ENCODE assay signal across 29 cellular contexts in the genomic region with DNA sequence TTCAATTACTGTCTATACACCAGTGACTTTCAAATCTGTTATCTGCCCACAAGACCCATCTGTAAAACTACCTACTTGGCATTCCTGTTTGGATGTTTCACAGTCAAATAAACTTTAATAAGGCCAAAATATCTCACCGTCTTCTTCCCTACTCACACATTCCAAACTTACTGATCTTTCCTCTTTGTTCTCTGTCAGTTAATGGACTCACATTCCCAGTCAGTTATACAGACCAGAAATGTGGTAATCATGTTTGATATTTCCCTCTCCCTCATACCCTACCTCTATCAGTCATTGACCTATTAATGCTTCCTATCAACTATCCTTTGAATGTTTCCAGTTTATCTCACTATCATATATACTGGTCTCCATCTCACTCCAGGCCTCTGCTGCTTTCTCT.
"Had no signal": no experiment of that assay in that cellular context is flagged by ENCODE, and none has a peak within 500 bp of the region (broad histone marks: within the 10 kb centered on the region; RNA-seq: fewer than 3 reads in every experiment).

No MANE protein-coding gene starts in this region.

- H3K4me3 ChIP-seq: esophagus muscularis mucosa, left ventricle myocardium inferior, psoas muscle, right atrium auricular region, spleen, thoracic aorta had no signal

- H3K4me3 Mint-ChIP-seq: activated naive CD4-positive, alpha-beta T cell treated with anti-CD3 and anti-CD28 coated beads for 36 hours; activated naive CD8-positive, alpha-beta T cell treated with anti-CD3 and anti-CD28 coated beads, Interleukin-2, amount 10 ng/mL, durations not matched to agents 7 days and 5 days; activated T-helper 1 cell treated with anti-CD3 and anti-CD28 coated beads, Interleukin-12 subunit alpha, Interleukin-12 subunit beta, Interleukin-2, Interleukin-4 antibody, amounts not matched to agents 30 ng/mL and 10 ng/mL and 1 ng/mL, durations not matched to agents 14 hours and 24 hours and 36 hours; central memory CD8-positive, alpha-beta T cell; naive B cell; neural crest cell; stimulated activated effector memory CD8-positive, alpha-beta T cell treated with anti-CD3 and anti-CD28 coated beads, Interleukin-12 subunit alpha, Interleukin-12 subunit beta, amount 100 ng/mL, for 72 hours; stimulated activated naive CD8-positive, alpha-beta T cell treated with anti-CD3 and anti-CD28 coated beads, Interleukin-15, Interleukin-2, amounts not matched to agents 100 ng/mL and 50 ng/mL, for 24 hours; T-helper 1 cell treated with Interleukin-12 subunit alpha and Interleukin-12 subunit beta and Interleukin-4 antibody, amounts not matched to agents 30 μg/mL and 1 μg/mL, for 36 hours had no signal

- H3K9me3 ChIP-seq: left ventricle myocardium inferior, psoas muscle, right atrium auricular region, spleen had no signal

- H3K27ac Mint-ChIP-seq: activated naive CD4-positive, alpha-beta T cell treated with anti-CD3 and anti-CD28 coated beads for 36 hours; activated naive CD8-positive, alpha-beta T cell treated with anti-CD3 and anti-CD28 coated beads, Interleukin-2, amount 10 ng/mL, durations not matched to agents 7 days and 5 days; activated T-helper 1 cell treated with anti-CD3 and anti-CD28 coated beads, Interleukin-12 subunit alpha, Interleukin-12 subunit beta, Interleukin-2, Interleukin-4 antibody, amounts not matched to agents 30 ng/mL and 10 ng/mL and 1 ng/mL, durations not matched to agents 14 hours and 24 hours and 36 hours; stimulated activated effector memory CD8-positive, alpha-beta T cell treated with anti-CD3 and anti-CD28 coated beads, Interleukin-12 subunit alpha, Interleukin-12 subunit beta, amount 100 ng/mL, for 72 hours; stimulated activated naive CD8-positive, alpha-beta T cell treated with anti-CD3 and anti-CD28 coated beads, Interleukin-15, Interleukin-2, amounts not matched to agents 100 ng/mL and 50 ng/mL, for 24 hours; T-helper 1 cell treated with Interleukin-12 subunit alpha and Interleukin-12 subunit beta and Interleukin-4 antibody, amounts not matched to agents 30 μg/mL and 1 μg/mL, for 36 hours had no signal

- DNase-seq: activated CD4-positive, alpha-beta T cell treated with anti-CD3 and anti-CD28 coated beads for 4 hours; activated CD4-positive, alpha-beta T cell treated with anti-CD3 and anti-CD28 coated beads, Interleukin-2, amount 50 U/mL, for 48 hours; activated CD8-positive, alpha-beta memory T cell treated with anti-CD3 and anti-CD28 coated beads for 24 hours; activated effector memory CD4-positive, alpha-beta T cell treated with anti-CD3 and anti-CD28 coated beads, Interleukin-2, amount 50 U/mL, for 16 hours; activated naive CD4-positive, alpha-beta T cell treated with anti-CD3 and anti-CD28 coated beads for 36 hours; activated naive CD8-positive, alpha-beta T cell treated with anti-CD3 and anti-CD28 coated beads, Interleukin-2, amount 10 ng/mL, durations not matched to agents 7 days and 5 days; dermis blood vessel endothelial cell; effector CD4-positive, alpha-beta T cell; left ventricle myocardium inferior; naive B cell; nucleus accumbens; psoas muscle; spleen; stimulated activated CD4-positive, alpha-beta T cell treated with anti-CD3 and anti-CD28 coated beads, Interleukin-4, amount 100 ng/mL, for 1 hour; SW 1271; T-helper 9 cell; trophoblast cell had no signal

- H3K4me1 ChIP-seq: foreskin keratinocyte, parathyroid adenoma, psoas muscle, right atrium auricular region had no signal

- H3K27me3 ChIP-seq: esophagus muscularis mucosa, foreskin keratinocyte, right atrium auricular region, spleen had no signal

- H3K79me2 ChIP-seq: parathyroid adenoma had no signal

- H3K36me3 Mint-ChIP-seq: activated naive CD8-positive, alpha-beta T cell treated with anti-CD3 and anti-CD28 coated beads, Interleukin-2, amount 10 ng/mL, durations not matched to agents 7 days and 5 days; naive B cell; stimulated activated effector memory CD8-positive, alpha-beta T cell treated with anti-CD3 and anti-CD28 coated beads, Interleukin-12 subunit alpha, Interleukin-12 subunit beta, amount 100 ng/mL, for 72 hours had no signal

- H3K36me3 ChIP-seq: esophagus muscularis mucosa, left ventricle myocardium inferior, right atrium auricular region, spleen, thoracic aorta had no signal

- ATAC-seq: foreskin keratinocyte; psoas muscle; stimulated activated effector memory CD8-positive, alpha-beta T cell treated with anti-CD3 and anti-CD28 coated beads, Interleukin-12 subunit alpha, Interleukin-12 subunit beta, amount 100 ng/mL, for 72 hours had no signal

- H3K9ac ChIP-seq: parathyroid adenoma had no signal

- H3K4me1 Mint-ChIP-seq: activated naive CD8-positive, alpha-beta T cell treated with anti-CD3 and anti-CD28 coated beads, Interleukin-2, amount 10 ng/mL, durations not matched to agents 7 days and 5 days; central memory CD8-positive, alpha-beta T cell; neural crest cell; stimulated activated effector memory CD8-positive, alpha-beta T cell treated with anti-CD3 and anti-CD28 coated beads, Interleukin-12 subunit alpha, Interleukin-12 subunit beta, amount 100 ng/mL, for 72 hours had no signal

- H3K9me3 Mint-ChIP-seq: activated naive CD4-positive, alpha-beta T cell treated with anti-CD3 and anti-CD28 coated beads for 36 hours; activated naive CD8-positive, alpha-beta T cell treated with anti-CD3 and anti-CD28 coated beads, Interleukin-2, amount 10 ng/mL, durations not matched to agents 7 days and 5 days; activated T-helper 1 cell treated with anti-CD3 and anti-CD28 coated beads, Interleukin-12 subunit alpha, Interleukin-12 subunit beta, Interleukin-2, Interleukin-4 antibody, amounts not matched to agents 30 ng/mL and 10 ng/mL and 1 ng/mL, durations not matched to agents 14 hours and 24 hours and 36 hours; central memory CD8-positive, alpha-beta T cell; naive B cell; neural crest cell; stimulated activated effector memory CD8-positive, alpha-beta T cell treated with anti-CD3 and anti-CD28 coated beads, Interleukin-12 subunit alpha, Interleukin-12 subunit beta, amount 100 ng/mL, for 72 hours; stimulated activated naive CD8-positive, alpha-beta T cell treated with anti-CD3 and anti-CD28 coated beads, Interleukin-15, Interleukin-2, amounts not matched to agents 100 ng/mL and 50 ng/mL, for 24 hours; T-helper 1 cell treated with Interleukin-12 subunit alpha and Interleukin-12 subunit beta and Interleukin-4 antibody, amounts not matched to agents 30 μg/mL and 1 μg/mL, for 36 hours had no signal

- H3K27ac ChIP-seq: esophagus muscularis mucosa, foreskin keratinocyte, left ventricle myocardium inferior, parathyroid adenoma, psoas muscle, right atrium auricular region, spleen, thoracic aorta, VCaP had no signal

- H3K27me3 Mint-ChIP-seq: activated naive CD8-positive, alpha-beta T cell treated with anti-CD3 and anti-CD28 coated beads, Interleukin-2, amount 10 ng/mL, durations not matched to agents 7 days and 5 days; central memory CD8-positive, alpha-beta T cell; naive B cell; stimulated activated naive CD8-positive, alpha-beta T cell treated with anti-CD3 and anti-CD28 coated beads, Interleukin-15, Interleukin-2, amounts not matched to agents 100 ng/mL and 50 ng/mL, for 24 hours had no signal

- H2AFZ ChIP-seq: parathyroid adenoma had no signal
